In genomic region chr4:132334081-132334480, GRCh38 we compare ENCODE assay signal across 19 cellular contexts.
"Had no signal": no experiment of that assay in that cellular context is flagged by ENCODE, and none has a peak within 500 bp of the region (broad histone marks: within the 10 kb centered on the region; RNA-seq: fewer than 3 reads in every experiment).

No MANE protein-coding gene starts in this region.

- H3K27me3 Mint-ChIP-seq: activated naive CD8-positive, alpha-beta T cell treated with anti-CD3 and anti-CD28 coated beads, Interleukin-2, amount 10 ng/mL, durations not matched to agents 7 days and 5 days; type B pancreatic cell had no signal

- H3K27ac Mint-ChIP-seq: activated naive CD8-positive, alpha-beta T cell treated with anti-CD3 and anti-CD28 coated beads, Interleukin-2, amount 10 ng/mL, durations not matched to agents 7 days and 5 days; mesothelial cell of epicardium; type B pancreatic cell had no signal

- H3K4me1 Mint-ChIP-seq: activated naive CD8-positive, alpha-beta T cell treated with anti-CD3 and anti-CD28 coated beads, Interleukin-2, amount 10 ng/mL, durations not matched to agents 7 days and 5 days; mesothelial cell of epicardium; neural crest cell had no signal

- H3K9me3 Mint-ChIP-seq: activated naive CD8-positive, alpha-beta T cell treated with anti-CD3 and anti-CD28 coated beads, Interleukin-2, amount 10 ng/mL, durations not matched to agents 7 days and 5 days; type B pancreatic cell had no signal

- H3K4me3 ChIP-seq: cardiac muscle cell, lower lobe of right lung, ovary, SK-N-MC, suprapubic skin had no signal

- ATAC-seq: activated CD4-positive, CD25-positive, alpha-beta regulatory T cell treated with anti-CD3 and anti-CD28 coated beads, Interleukin-2, amount 50 U/mL, for 24 hours; left colon; lower lobe of right lung; sciatic nerve had no signal

- H3K36me3 Mint-ChIP-seq: activated naive CD8-positive, alpha-beta T cell treated with anti-CD3 and anti-CD28 coated beads, Interleukin-2, amount 10 ng/mL, durations not matched to agents 7 days and 5 days; mesothelial cell of epicardium; type B pancreatic cell had no signal

- H3K4me3 Mint-ChIP-seq: activated naive CD8-positive, alpha-beta T cell treated with anti-CD3 and anti-CD28 coated beads, Interleukin-2, amount 10 ng/mL, durations not matched to agents 7 days and 5 days; mesothelial cell of epicardium; neural crest cell; type B pancreatic cell had no signal

- DNase-seq: activated naive CD4-positive, alpha-beta T cell; activated naive CD8-positive, alpha-beta T cell treated with anti-CD3 and anti-CD28 coated beads, Interleukin-2, amount 10 ng/mL, durations not matched to agents 7 days and 5 days; activated T-cell treated with anti-CD3 and anti-CD28 coated beads for 4 hours; aorta; head of caudate nucleus; left colon; lower lobe of right lung; ovary; stimulated activated CD4-positive, alpha-beta T cell treated with anti-CD3 and anti-CD28 coated beads, Interleukin-4, amount 100 ng/mL, for 1 hour; stimulated activated naive CD4-positive, alpha-beta T cell; T-helper 9 cell had no signal
